In genomic region chr4:473575-474457, GRCh38 we compare ENCODE assay signal across 8 cellular contexts. TPM values are rescaled to one million over a fixed set of nuclear protein-coding genes. Genes with fewer than 3 reads are reported as not detected.
DNase-seq lines count a peak whose midpoint lies in the region; ATAC-seq and TF ChIP-seq lines count a peak whose summit lies in the region.

No MANE protein-coding gene starts in this region.

- H3K4me3 ChIP-seq in A673 (ENCODE audit: low read depth, low read length, poor library complexity, severe bottlenecking) (peak overlapping the region; percentile 90), spleen (peak overlapping the region; percentile 67 to 95 (median 79))

- H3K27me3 ChIP-seq in A673 (replicated peaks; ENCODE audit: insufficient read depth, low read depth, low read length, poor library complexity) (no peaks in the 10 kb centered on the region), spleen (replicated peaks in 1 of 7) (no peaks in the 10 kb centered on the region)

- POLR2A ChIA-PET in A673 (lab: Charles Lee; ENCODE audit: low non-redundant PET) (interaction anchor here (0.6 kb wide), 2 partner anchors 15 to 26 kb away, joined by 3 read pairs; no protein-coding TSS in a partner anchor), activated B cell treated with CpG ODN at 0.5 μM for 24 hours (lab: Charles Lee) (interaction anchor here (0.5 to 2.8 kb wide), 20 partner anchors 9 to 420 kb away, joined by 3 to 20 read pairs (median 6); partner anchors contain the start of genes ATP5ME, MYL5, ZNF141 and ZNF595)

- H3K9me3 ChIP-seq in A673 (ENCODE audit: low read depth, low read length, poor library complexity, severe bottlenecking) (peaks cover 38% of the 10 kb centered on the region), spleen (peaks cover 13 to 84% (median 70%) of the 10 kb centered on the region in 8 donors)

- H3K36me3 Mint-ChIP-seq in activated B cell treated with CpG ODN at 0.5 μM for 24 hours (ENCODE audit: low read depth): peaks cover 52% of the 10 kb centered on the region

- peaks cover 30% of the 10 kb centered on the region for H3K9me3 Mint-ChIP-seq in activated B cell treated with CpG ODN at 0.5 μM for 24 hours

- peaks cover 37% of the 10 kb centered on the region for H3K4me1 Mint-ChIP-seq in activated B cell treated with CpG ODN at 0.5 μM for 24 hours

- peak; percentile 100 for ATAC-seq in GM18867 (IDR thresholded peaks at IDR 0.05; ENCODE audit: unreplicated experiment)
- peak; percentile 100 for ATAC-seq in HG03097 (IDR thresholded peaks at IDR 0.05; ENCODE audit: low FRiP score, unreplicated experiment)
- peak; percentile 98 for ATAC-seq in activated B cell treated with CpG ODN at 0.5 μM for 24 hours (ENCODE audit: low read depth)

- intact Hi-C loops in A673 (cut with micrococcal nuclease; ENCODE audit: unreplicated experiment): no loop called here
- intact Hi-C loops in activated B cell treated with CpG ODN at 0.5 μM for 24 hours (cut with micrococcal nuclease): loop anchor here (1.0 to 10.0 kb wide), 5 partner anchors 9 to 871 kb away; partner anchors contain the start of genes ATP5ME, MYL5, PIGG and UVSSA
- intact Hi-C loops in spleen (cut with DNase I; ENCODE audit: low total_unique reads): loop anchor here (10.0 kb wide), 1 partner anchor 139 kb away; the partner anchor contains the start of gene ZNF141

- CTCF ChIA-PET in A673 (lab: Charles Lee): no interaction called here
- CTCF ChIA-PET in activated B cell treated with CpG ODN at 0.5 μM for 24 hours (lab: Charles Lee): no interaction called here

- TF ChIP-seq POLR2A in spleen (IDR thresholded peaks at IDR 0.05): peak; percentile 60 to 80 (median 67)

- H3K4me1 ChIP-seq in A673 (ENCODE audit: insufficient read depth, low read length, poor library complexity, severe bottlenecking) (no peaks in the 10 kb centered on the region), spleen (peaks cover 8 to 37% (median 20%) of the 10 kb centered on the region in 6 donors)

- H3K4me3 Mint-ChIP-seq in activated B cell treated with CpG ODN at 0.5 μM for 24 hours: peak overlapping the region; percentile 99

- H3K27ac Mint-ChIP-seq in activated B cell treated with CpG ODN at 0.5 μM for 24 hours: peak overlapping the region; percentile 99

- H3K36me3 ChIP-seq in A673 (ENCODE audit: insufficient read depth, low read length, poor library complexity, severe bottlenecking): peaks cover 40% of the 10 kb centered on the region
- peaks cover 25 to 40% (median 36%) of the 10 kb centered on the region in 6 donors for H3K36me3 ChIP-seq in spleen

- BruUV-seq in A673 (replicated peaks; lab: Mats Ljungman, UMichigan): no TSS peak

- TF ChIP-seq CTCF in A673 (conservative IDR thresholded peaks at IDR 0.05; ENCODE audit: low read depth, low read length) (no peak), activated B cell treated with CpG ODN at 0.5 μM for 24 hours (IDR thresholded peaks at IDR 0.05) (no peak), spleen (IDR thresholded peaks at IDR 0.05 in 8 of 11, conservative IDR thresholded peaks at IDR 0.05 in 3 of 11) (no peak)

- 0 to 2% (median 1%) methylated on average over 32 to 55 of the region's 55 CpGs for WGBS in spleen, 5 donors

- DNase-seq in A673 (ENCODE audit: low spot score): peak; percentile 99
- peak; percentile 96 for DNase-seq in NCI-H2196 (lab: John Stamatoyannopoulos, UW; ENCODE audit: unreplicated experiment)
- peak; percentile 80 for DNase-seq in activated B cell treated with CpG ODN at 0.5 μM for 24 hours
- peak; percentile 96 for DNase-seq in central memory CD4-positive, alpha-beta T cell
- DNase-seq in iris pigment epithelial cell (ENCODE audit: low read depth): peak; percentile 99
- DNase-seq in spleen: peak; percentile 95

- peak overlapping the region; percentile 96 for H3K27ac ChIP-seq in A673 (ENCODE audit: low read depth, low read length, poor library complexity, severe bottlenecking)
- H3K27ac ChIP-seq in spleen: peak overlapping the region; percentile 88 to 95 (median 92)

- H3K27me3 Mint-ChIP-seq in activated B cell treated with CpG ODN at 0.5 μM for 24 hours: no peaks in the 10 kb centered on the region

RNA-seq across cellular contexts. Expression of gene ZNF721, which starts 25.1 kb away (rescaled TPM):
- total RNA-seq in A673 (2021) (35.4 and 42.3 TPM in 2 replicates), activated B cell treated with CpG ODN at 0.5 μM for 24 hours (51.6 and 57.9 TPM in 2 replicates), spleen (10 to 100 TPM; 30.5 to 54.9 (median 44.8) TPM)
- 10 to 100 TPM; 11.9 to 14.2 (median 12.8) TPM for polyA plus RNA-seq in spleen

RNA-seq across cellular contexts. Expression of gene PIGG, which starts 25.2 kb away (rescaled TPM):
- total RNA-seq in A673 (2021) (58.8 and 61.4 TPM in 2 replicates), activated B cell treated with CpG ODN at 0.5 μM for 24 hours (73.3 and 82.4 TPM in 2 replicates), spleen (100 to 1,000 TPM in 1 of 7 donors, 10 to 100 TPM in 6; 60.6 to 102 (median 85.0) TPM)
- polyA plus RNA-seq in spleen: 10 to 100 TPM; 28.0 to 60.6 (median 49.1) TPM

Comparison
In these comparisons a context has a peak if more than half of its experiments do, and no peak if none do; other contexts are left out.
1. Peak in every context shown above with its lines: DNase-seq, ATAC-seq, H3K4me3 ChIP-seq and H3K27ac ChIP-seq.